38 cellular contexts compared by ENCODE assay signal in genomic region chr5:76672242-76672641, GRCh38. TPM values are rescaled to one million over a fixed set of nuclear protein-coding genes. Genes with fewer than 3 reads are reported as not detected.
"Had no signal": no experiment of that assay in that cellular context is flagged by ENCODE, and none has a peak within 500 bp of the region (broad histone marks: within the 10 kb centered on the region; RNA-seq: fewer than 3 reads in every experiment).

No MANE protein-coding gene starts in this region.

- H3K36me3 ChIP-seq: adrenal gland, cardiac muscle cell had no signal

- H3K4me3 Mint-ChIP-seq: activated B cell treated with CpG ODN at 0.5 μM for 24 hours; activated CD4-positive, alpha-beta memory T cell treated with anti-CD3 and anti-CD28 coated beads for 36 hours; activated CD4-positive, alpha-beta T cell treated with anti-CD3 and anti-CD28 coated beads, Interleukin-2, amount 10 ng/mL, durations not matched to agents 24 days and 14 days; activated CD8-positive, alpha-beta T cell treated with anti-CD3 and anti-CD28 coated beads for 36 hours; activated naive CD4-positive, alpha-beta T cell treated with anti-CD3 and anti-CD28 coated beads for 36 hours; activated naive CD8-positive, alpha-beta T cell treated with anti-CD3 and anti-CD28 coated beads for 36 hours; activated T-cell treated with anti-CD3 and anti-CD28 coated beads, Interleukin-2, amount 50 U/mL, for 4 hours; activated T-cell treated with anti-CD3 and anti-CD28 coated beads, Interleukin-2, amount 50 U/mL, for 72 hours; activated T-helper 1 cell treated with anti-CD3 and anti-CD28 coated beads, Interleukin-12 subunit alpha, Interleukin-12 subunit beta, Interleukin-2, Interleukin-4 antibody, amounts not matched to agents 30 ng/mL and 10 ng/mL and 1 ng/mL, durations not matched to agents 14 hours and 24 hours and 36 hours; activated T-helper 17 cell treated with anti-CD3 and anti-CD28 coated beads, Interleukin-2, amount 50 U/mL, for 72 hours; brain; central memory CD8-positive, alpha-beta T cell; T-cell; T-helper 2 cell treated with Interferon-gamma antibody and Interleukin-4, amounts not matched to agents 5 μg/mL and 100 μg/mL, for 36 hours had no signal

- H3K27me3 Mint-ChIP-seq: activated B cell treated with CpG ODN at 0.5 μM for 24 hours; activated CD4-positive, alpha-beta memory T cell treated with anti-CD3 and anti-CD28 coated beads for 36 hours; activated CD4-positive, alpha-beta T cell treated with anti-CD3 and anti-CD28 coated beads, Interleukin-2, amount 10 ng/mL, durations not matched to agents 24 days and 14 days; activated CD8-positive, alpha-beta T cell treated with anti-CD3 and anti-CD28 coated beads for 36 hours; activated naive CD8-positive, alpha-beta T cell treated with anti-CD3 and anti-CD28 coated beads for 36 hours; activated T-helper 17 cell treated with anti-CD3 and anti-CD28 coated beads, Interleukin-2, amount 50 U/mL, for 72 hours; central memory CD8-positive, alpha-beta T cell; T-cell had no signal

- H3K27me3 ChIP-seq: adrenal gland, cardiac muscle cell had no signal

- H3K27ac Mint-ChIP-seq: activated B cell treated with CpG ODN at 0.5 μM for 24 hours; activated CD4-positive, alpha-beta memory T cell treated with anti-CD3 and anti-CD28 coated beads for 36 hours; activated CD4-positive, alpha-beta T cell treated with anti-CD3 and anti-CD28 coated beads, Interleukin-2, amount 10 ng/mL, durations not matched to agents 24 days and 14 days; activated CD8-positive, alpha-beta T cell treated with anti-CD3 and anti-CD28 coated beads for 36 hours; activated naive CD4-positive, alpha-beta T cell treated with anti-CD3 and anti-CD28 coated beads for 36 hours; activated naive CD8-positive, alpha-beta T cell treated with anti-CD3 and anti-CD28 coated beads for 36 hours; activated T-cell treated with anti-CD3 and anti-CD28 coated beads, Interleukin-2, amount 50 U/mL, for 72 hours; activated T-helper 1 cell treated with anti-CD3 and anti-CD28 coated beads, Interleukin-12 subunit alpha, Interleukin-12 subunit beta, Interleukin-2, Interleukin-4 antibody, amounts not matched to agents 30 ng/mL and 10 ng/mL and 1 ng/mL, durations not matched to agents 14 hours and 24 hours and 36 hours; activated T-helper 17 cell treated with anti-CD3 and anti-CD28 coated beads, Interleukin-2, amount 50 U/mL, for 72 hours; brain; T-cell; T-helper 2 cell treated with Interferon-gamma antibody and Interleukin-4, amounts not matched to agents 5 μg/mL and 100 μg/mL, for 36 hours had no signal

- DNase-seq: activated B cell treated with CpG ODN at 0.5 μM for 24 hours; activated CD4-positive, alpha-beta memory T cell treated with anti-CD3 and anti-CD28 coated beads for 36 hours; activated CD4-positive, alpha-beta T cell treated with anti-CD3 and anti-CD28 coated beads for 4 hours; activated CD4-positive, alpha-beta T cell treated with anti-CD3 and anti-CD28 coated beads, Interleukin-2, amount 10 ng/mL, durations not matched to agents 24 days and 14 days; activated CD4-positive, alpha-beta T cell treated with anti-CD3 and anti-CD28 coated beads, Interleukin-2, amount 50 U/mL, for 1 hour; activated CD4-positive, alpha-beta T cell treated with anti-CD3 and anti-CD28 coated beads, Interleukin-2, amount 50 U/mL, for 4 hours; activated CD4-positive, CD25-positive, alpha-beta regulatory T cell treated with anti-CD3 and anti-CD28 coated beads, Interleukin-2, amount 50 U/mL, for 72 hours; activated CD8-positive, alpha-beta memory T cell treated with anti-CD3 and anti-CD28 coated beads, Interleukin-2, amount 50 U/mL, for 4 hours; activated CD8-positive, alpha-beta T cell treated with anti-CD3 and anti-CD28 coated beads for 36 hours; activated effector memory CD4-positive, alpha-beta T cell treated with anti-CD3 and anti-CD28 coated beads, Interleukin-2, amount 50 U/mL, for 16 hours; activated gamma-delta T cell treated with Interleukin-2 at 50 U/mL for 16 hours; activated naive CD4-positive, alpha-beta T cell; activated naive CD4-positive, alpha-beta T cell treated with anti-CD3 and anti-CD28 coated beads for 36 hours; activated naive CD4-positive, alpha-beta T cell treated with anti-CD3 and anti-CD28 coated beads, Interleukin-2, amount 50 U/mL, for 16 hours; activated naive CD8-positive, alpha-beta T cell treated with anti-CD3 and anti-CD28 coated beads for 36 hours; activated T-cell treated with anti-CD3 and anti-CD28 coated beads for 4 hours; activated T-cell treated with anti-CD3 and anti-CD28 coated beads, Interleukin-2, amount 50 U/mL, for 1 hour; activated T-cell treated with anti-CD3 and anti-CD28 coated beads, Interleukin-2, amount 50 U/mL, for 4 hours; activated T-cell treated with anti-CD3 and anti-CD28 coated beads, Interleukin-2, amount 50 U/mL, for 72 hours; adrenal gland; amniotic stem cell; aorta; caudate nucleus; cerebellar nuclear complex; T-cell; T-helper 2 cell; T-helper 9 cell had no signal

- ATAC-seq: activated CD8-positive, alpha-beta T cell treated with anti-CD3 and anti-CD28 coated beads for 36 hours; activated naive CD4-positive, alpha-beta T cell treated with anti-CD3 and anti-CD28 coated beads, Interleukin-2, amount 50 U/mL, for 72 hours; activated T-cell treated with anti-CD3 and anti-CD28 coated beads, Interleukin-2, amount 50 U/mL, for 4 hours; activated T-cell treated with anti-CD3 and anti-CD28 coated beads, Interleukin-2, amount 50 U/mL, for 72 hours; activated T-helper 17 cell treated with anti-CD3 and anti-CD28 coated beads, Interleukin-2, amount 50 U/mL, for 72 hours; T-cell had no signal

- H3K9me3 Mint-ChIP-seq: activated B cell treated with CpG ODN at 0.5 μM for 24 hours; activated CD4-positive, alpha-beta memory T cell treated with anti-CD3 and anti-CD28 coated beads for 36 hours; activated CD4-positive, alpha-beta T cell treated with anti-CD3 and anti-CD28 coated beads, Interleukin-2, amount 10 ng/mL, durations not matched to agents 24 days and 14 days; activated CD8-positive, alpha-beta T cell treated with anti-CD3 and anti-CD28 coated beads for 36 hours; activated naive CD4-positive, alpha-beta T cell treated with anti-CD3 and anti-CD28 coated beads for 36 hours; activated naive CD4-positive, alpha-beta T cell treated with anti-CD3 and anti-CD28 coated beads, Interleukin-2, amount 50 U/mL, for 72 hours; activated naive CD8-positive, alpha-beta T cell treated with anti-CD3 and anti-CD28 coated beads for 36 hours; activated T-cell treated with anti-CD3 and anti-CD28 coated beads, Interleukin-2, amount 50 U/mL, for 4 hours; activated T-cell treated with anti-CD3 and anti-CD28 coated beads, Interleukin-2, amount 50 U/mL, for 72 hours; activated T-helper 1 cell treated with anti-CD3 and anti-CD28 coated beads, Interleukin-12 subunit alpha, Interleukin-12 subunit beta, Interleukin-2, Interleukin-4 antibody, amounts not matched to agents 30 ng/mL and 10 ng/mL and 1 ng/mL, durations not matched to agents 14 hours and 24 hours and 36 hours; activated T-helper 17 cell treated with anti-CD3 and anti-CD28 coated beads, Interleukin-2, amount 50 U/mL, for 72 hours; brain; central memory CD8-positive, alpha-beta T cell; T-cell; T-helper 2 cell treated with Interferon-gamma antibody and Interleukin-4, amounts not matched to agents 5 μg/mL and 100 μg/mL, for 36 hours had no signal

- FAIRE-seq: TTC549 had no signal

- H3K4me1 Mint-ChIP-seq: activated B cell treated with CpG ODN at 0.5 μM for 24 hours; activated CD4-positive, alpha-beta T cell treated with anti-CD3 and anti-CD28 coated beads, Interleukin-2, amount 10 ng/mL, durations not matched to agents 24 days and 14 days; activated naive CD8-positive, alpha-beta T cell treated with anti-CD3 and anti-CD28 coated beads for 36 hours; activated T-helper 17 cell treated with anti-CD3 and anti-CD28 coated beads, Interleukin-2, amount 50 U/mL, for 72 hours; brain; T-cell had no signal

- H3K27ac ChIP-seq: adrenal gland, cardiac muscle cell, VCaP had no signal

- H3K4me3 ChIP-seq: adrenal gland, cardiac muscle cell had no signal

- H3K9me3 ChIP-seq: adrenal gland had no signal

RNA-seq across cellular contexts. Expression of gene F2RL2, which starts 49.0 kb away (rescaled TPM):
- total RNA-seq: activated B cell treated with CpG ODN at 0.5 μM for 24 hours; activated CD4-positive, alpha-beta memory T cell treated with anti-CD3 and anti-CD28 coated beads for 36 hours; activated CD4-positive, alpha-beta T cell treated with anti-CD3 and anti-CD28 coated beads, Interleukin-2, amount 10 ng/mL, durations not matched to agents 24 days and 14 days; activated CD8-positive, alpha-beta memory T cell treated with anti-CD3 and anti-CD28 coated beads for 36 hours; activated CD8-positive, alpha-beta T cell treated with anti-CD3 and anti-CD28 coated beads for 36 hours; activated naive CD4-positive, alpha-beta T cell treated with anti-CD3 and anti-CD28 coated beads for 36 hours; activated naive CD4-positive, alpha-beta T cell treated with anti-CD3 and anti-CD28 coated beads, Interleukin-2, amount 50 U/mL, for 72 hours; activated naive CD8-positive, alpha-beta T cell treated with anti-CD3 and anti-CD28 coated beads for 36 hours; activated T-cell treated with anti-CD3 and anti-CD28 coated beads, Interleukin-2, amount 50 U/mL, for 72 hours; activated T-helper 1 cell treated with anti-CD3 and anti-CD28 coated beads, Interleukin-12 subunit alpha, Interleukin-12 subunit beta, Interleukin-2, Interleukin-4 antibody, amounts not matched to agents 30 ng/mL and 10 ng/mL and 1 ng/mL, durations not matched to agents 14 hours and 24 hours and 36 hours; T-helper 1 cell treated with Interleukin-12 subunit alpha and Interleukin-12 subunit beta and Interleukin-4 antibody, amounts not matched to agents 30 ng/mL and 1 ng/mL, for 36 hours had no signal
